ENCODE assay signal across 1 cellular context in the genomic region with DNA sequence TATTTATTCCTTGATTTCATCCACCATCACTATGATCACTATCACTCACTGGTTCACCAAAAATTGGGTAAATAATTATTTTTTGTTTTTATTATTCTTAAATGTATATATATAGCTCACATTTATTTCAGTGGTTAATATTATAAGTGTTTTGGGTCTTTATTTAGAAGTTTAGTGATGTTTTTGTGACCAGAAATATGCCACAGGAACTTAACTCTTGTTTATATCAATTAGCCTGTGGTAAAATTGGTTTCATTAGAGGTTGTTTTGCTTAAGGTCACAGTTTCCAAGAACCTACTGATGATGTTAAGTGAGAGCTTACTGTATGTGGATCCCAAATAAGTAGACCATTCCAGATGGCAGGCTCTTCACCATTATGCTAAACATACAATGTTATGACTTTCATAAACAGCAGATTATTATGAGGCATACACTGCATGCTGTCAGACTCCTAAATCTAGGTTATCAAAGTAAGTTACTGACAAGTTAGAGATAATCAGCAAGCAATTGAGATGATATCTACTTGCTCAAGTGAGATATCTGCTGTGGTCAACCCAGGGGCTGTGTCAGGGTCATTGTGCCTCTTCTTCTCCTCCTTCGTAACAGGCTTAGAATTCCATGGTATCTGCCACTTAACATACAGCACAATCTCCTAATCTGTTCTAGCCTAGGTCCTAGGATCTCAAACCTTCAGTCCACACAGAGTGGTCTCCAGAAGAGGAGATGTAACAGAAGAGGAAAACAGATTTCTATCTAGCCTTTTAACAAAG.
TF ChIP-seq lines count a peak whose summit lies in the region.

No MANE protein-coding gene starts in this region.

TF ChIP-seq in liver, 16 proteins besides CTCF, POLR2A, EP300 and RAD21:
- no peak for TF ChIP-seq TAF1 (conservative IDR thresholded peaks at IDR 0.05)
- no peak for TF ChIP-seq MAX (IDR thresholded peaks at IDR 0.05)
- TF ChIP-seq FOXA1 (IDR thresholded peaks at IDR 0.05), result no peak
- TF ChIP-seq SP1 (IDR thresholded peaks at IDR 0.05), result no peak
- TF ChIP-seq NR2F2 (IDR thresholded peaks at IDR 0.05), result no peak
- no peak for TF ChIP-seq HNF4G (IDR thresholded peaks at IDR 0.05)
- no peak for TF ChIP-seq JUND (IDR thresholded peaks at IDR 0.05)
- no peak for TF ChIP-seq ZBTB33 (IDR thresholded peaks at IDR 0.05)
- TF ChIP-seq, protein P1, sequence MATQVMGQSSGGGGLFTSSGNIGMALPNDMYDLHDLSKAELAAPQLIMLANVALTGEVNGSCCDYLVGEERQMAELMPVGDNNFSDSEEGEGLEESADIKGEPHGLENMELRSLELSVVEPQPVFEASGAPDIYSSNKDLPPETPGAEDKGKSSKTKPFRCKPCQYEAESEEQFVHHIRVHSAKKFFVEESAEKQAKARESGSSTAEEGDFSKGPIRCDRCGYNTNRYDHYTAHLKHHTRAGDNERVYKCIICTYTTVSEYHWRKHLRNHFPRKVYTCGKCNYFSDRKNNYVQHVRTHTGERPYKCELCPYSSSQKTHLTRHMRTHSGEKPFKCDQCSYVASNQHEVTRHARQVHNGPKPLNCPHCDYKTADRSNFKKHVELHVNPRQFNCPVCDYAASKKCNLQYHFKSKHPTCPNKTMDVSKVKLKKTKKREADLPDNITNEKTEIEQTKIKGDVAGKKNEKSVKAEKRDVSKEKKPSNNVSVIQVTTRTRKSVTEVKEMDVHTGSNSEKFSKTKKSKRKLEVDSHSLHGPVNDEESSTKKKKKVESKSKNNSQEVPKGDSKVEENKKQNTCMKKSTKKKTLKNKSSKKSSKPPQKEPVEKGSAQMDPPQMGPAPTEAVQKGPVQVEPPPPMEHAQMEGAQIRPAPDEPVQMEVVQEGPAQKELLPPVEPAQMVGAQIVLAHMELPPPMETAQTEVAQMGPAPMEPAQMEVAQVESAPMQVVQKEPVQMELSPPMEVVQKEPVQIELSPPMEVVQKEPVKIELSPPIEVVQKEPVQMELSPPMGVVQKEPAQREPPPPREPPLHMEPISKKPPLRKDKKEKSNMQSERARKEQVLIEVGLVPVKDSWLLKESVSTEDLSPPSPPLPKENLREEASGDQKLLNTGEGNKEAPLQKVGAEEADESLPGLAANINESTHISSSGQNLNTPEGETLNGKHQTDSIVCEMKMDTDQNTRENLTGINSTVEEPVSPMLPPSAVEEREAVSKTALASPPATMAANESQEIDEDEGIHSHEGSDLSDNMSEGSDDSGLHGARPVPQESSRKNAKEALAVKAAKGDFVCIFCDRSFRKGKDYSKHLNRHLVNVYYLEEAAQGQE (IDR thresholded peaks at IDR 0.05), result no peak
- TF ChIP-seq, protein P2, sequence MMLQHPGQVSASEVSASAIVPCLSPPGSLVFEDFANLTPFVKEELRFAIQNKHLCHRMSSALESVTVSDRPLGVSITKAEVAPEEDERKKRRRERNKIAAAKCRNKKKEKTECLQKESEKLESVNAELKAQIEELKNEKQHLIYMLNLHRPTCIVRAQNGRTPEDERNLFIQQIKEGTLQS (IDR thresholded peaks at IDR 0.05), result no peak
- TF ChIP-seq GABPA (IDR thresholded peaks at IDR 0.05 in 1 of 2, conservative IDR thresholded peaks at IDR 0.05 in 1 of 2), result no peak
- no peak for TF ChIP-seq FOXA2 (IDR thresholded peaks at IDR 0.05)
- TF ChIP-seq YY1 (IDR thresholded peaks at IDR 0.05), result no peak
- TF ChIP-seq EGR1 (IDR thresholded peaks at IDR 0.05; ENCODE audit: low read depth in 2 of 2), result no peak
- TF ChIP-seq RXRA (IDR thresholded peaks at IDR 0.05), result no peak
- no peak for TF ChIP-seq HNF4A (conservative IDR thresholded peaks at IDR 0.05)
